10 cellular contexts compared by ENCODE assay signal in the genomic region with DNA sequence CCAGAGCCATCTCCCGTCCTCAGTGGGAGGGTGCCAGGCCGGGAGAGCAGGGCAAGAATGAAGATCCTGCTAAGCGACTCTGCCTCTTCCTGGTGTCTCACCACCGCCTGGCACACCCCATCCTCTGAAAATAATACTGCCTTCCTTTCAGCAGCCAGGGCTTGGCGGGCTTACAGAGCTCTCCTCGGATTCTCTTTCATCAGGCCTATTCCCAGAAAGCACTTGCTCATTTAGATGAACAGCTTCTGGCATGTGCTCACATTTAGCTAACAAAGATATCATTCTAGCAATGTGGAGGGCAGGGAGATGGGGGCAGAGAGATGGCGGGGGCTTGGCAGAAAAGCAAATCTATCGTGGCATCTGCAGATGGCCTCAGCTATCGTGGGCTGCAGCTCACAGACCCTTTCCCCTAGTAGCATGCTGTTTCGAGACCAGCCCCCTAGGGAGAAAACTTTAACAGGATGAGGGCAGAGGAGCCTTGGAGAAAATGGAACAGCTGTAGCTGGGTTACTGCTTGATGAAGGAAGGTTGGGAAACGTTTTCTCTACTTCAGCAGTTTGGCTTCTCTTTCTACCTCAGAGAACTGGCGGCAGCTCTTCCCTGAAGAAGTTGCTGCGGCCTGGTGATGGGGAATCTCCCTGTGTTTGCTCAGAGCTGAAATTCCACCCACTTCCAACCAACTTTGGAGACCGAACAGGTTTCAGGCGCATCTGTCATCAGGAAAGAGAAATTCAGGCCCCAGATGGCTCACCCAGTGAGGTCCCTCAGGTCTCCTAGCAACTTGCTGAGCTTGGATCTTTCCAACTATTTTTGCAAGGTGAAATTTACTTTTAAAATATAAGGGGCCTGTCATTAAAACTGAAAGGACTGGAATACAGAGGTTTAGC.
DNase-seq lines count a peak whose midpoint lies in the region; ATAC-seq and TF ChIP-seq lines count a peak whose summit lies in the region.
"Had no signal": no experiment of that assay in that cellular context is flagged by ENCODE, and none has a peak within 500 bp of the region (broad histone marks: within the 10 kb centered on the region; RNA-seq: fewer than 3 reads in every experiment).

No MANE protein-coding gene starts in this region.

- H3K27ac ChIP-seq in esophagus muscularis mucosa (replicated peaks in 1 of 4), result peak overlapping the region; percentile 22 to 75 (median 59)

- no peaks in the 10 kb centered on the region for H3K27me3 ChIP-seq in esophagus muscularis mucosa

- H3K36me3 Mint-ChIP-seq in type B pancreatic cell, result no peaks in the 10 kb centered on the region
- H3K36me3 Mint-ChIP-seq: stimulated activated memory B cell treated with anti-CD40 and anti-IgM and Interleukin-4, amounts not matched to agents 10 μg/mL and 1 μg/mL and 100 μg/mL, for 72 hours had no signal

- peak; percentile 70 for DNase-seq in AG08395 (ENCODE audit: low spot score)
- peak; percentile 44 for DNase-seq in NCI-H2196 treated with DMSO at 0.1 percent for 48 hours (lab: John Stamatoyannopoulos, UW; ENCODE audit: unreplicated experiment)
- DNase-seq in esophagus muscularis mucosa (ENCODE audit: extremely low spot score), result no peak
- peak; percentile 80 for DNase-seq in myocyte (ENCODE audit: low read depth)
- DNase-seq in GDM1 (lab: John Stamatoyannopoulos, UW), result no peak
- no peak for DNase-seq in type B pancreatic cell (ENCODE audit: extremely low spot score, unreplicated experiment)
- DNase-seq: activated gamma-delta T cell treated with Interleukin-2 at 50 U/mL for 16 hours had no signal

- intact Hi-C loops in esophagus muscularis mucosa (cut with DNase I), result no loop called here

- TF ChIP-seq CTCF in esophagus muscularis mucosa (IDR thresholded peaks at IDR 0.05) (no peak), type B pancreatic cell (conservative IDR thresholded peaks at IDR 0.05) (no peak)

- H3K4me3 ChIP-seq in esophagus muscularis mucosa, result peak overlapping the region; percentile 25 to 40 (median 32)

- 41% methylated on average over 15 of the region's 15 CpGs for WGBS in esophagus muscularis mucosa

- H3K4me1 Mint-ChIP-seq in type B pancreatic cell (ENCODE audit: unreplicated experiment), result peaks cover 26% of the 10 kb centered on the region
- H3K4me1 Mint-ChIP-seq: stimulated activated memory B cell treated with anti-CD40 and anti-IgM and Interleukin-4, amounts not matched to agents 10 μg/mL and 1 μg/mL and 100 μg/mL, for 72 hours had no signal

- no peak for TF ChIP-seq POLR2A in esophagus muscularis mucosa (IDR thresholded peaks at IDR 0.05; ENCODE audit: low read depth)

- no peaks in the 10 kb centered on the region for H3K36me3 ChIP-seq in esophagus muscularis mucosa

- peaks cover 0 to 33% (median 29%) of the 10 kb centered on the region in 4 donors for H3K4me1 ChIP-seq in esophagus muscularis mucosa

- no peaks in the 10 kb centered on the region for H3K9me3 Mint-ChIP-seq in type B pancreatic cell
- H3K9me3 Mint-ChIP-seq: stimulated activated memory B cell treated with anti-CD40 and anti-IgM and Interleukin-4, amounts not matched to agents 10 μg/mL and 1 μg/mL and 100 μg/mL, for 72 hours had no signal

- ATAC-seq in HG03108 (IDR thresholded peaks at IDR 0.05; ENCODE audit: unreplicated experiment), result no peak
- no peak for ATAC-seq in GM21360 (IDR thresholded peaks at IDR 0.05; ENCODE audit: unreplicated experiment)
- ATAC-seq: stimulated activated memory B cell treated with anti-CD40 and anti-IgM and Interleukin-4, amounts not matched to agents 10 μg/mL and 1 μg/mL and 100 μg/mL, for 72 hours had no signal

- peaks cover 20% of the 10 kb centered on the region for H3K27me3 Mint-ChIP-seq in type B pancreatic cell

- no peak overlapping the region for H3K27ac Mint-ChIP-seq in type B pancreatic cell
- H3K27ac Mint-ChIP-seq: stimulated activated memory B cell treated with anti-CD40 and anti-IgM and Interleukin-4, amounts not matched to agents 10 μg/mL and 1 μg/mL and 100 μg/mL, for 72 hours had no signal

- TF ChIP-seq EP300 in esophagus muscularis mucosa (IDR thresholded peaks at IDR 0.05), result no peak

- no peaks in the 10 kb centered on the region for H3K9me3 ChIP-seq in esophagus muscularis mucosa

- no peak overlapping the region for H3K4me3 Mint-ChIP-seq in type B pancreatic cell
- H3K4me3 Mint-ChIP-seq: stimulated activated memory B cell treated with anti-CD40 and anti-IgM and Interleukin-4, amounts not matched to agents 10 μg/mL and 1 μg/mL and 100 μg/mL, for 72 hours had no signal

Comparison
In these comparisons a context has a peak if more than half of its experiments do, and no peak if none do; other contexts are left out.
1. DNase-seq: peak in AG08395 (single experiment), NCI-H2196 treated with DMSO at 0.1 percent for 48 hours (single experiment) and myocyte (single experiment); none in esophagus muscularis mucosa (single experiment), GDM1 (single experiment) and type B pancreatic cell (single experiment).